ENCODE assay signal across 22 cellular contexts in the genomic region with DNA sequence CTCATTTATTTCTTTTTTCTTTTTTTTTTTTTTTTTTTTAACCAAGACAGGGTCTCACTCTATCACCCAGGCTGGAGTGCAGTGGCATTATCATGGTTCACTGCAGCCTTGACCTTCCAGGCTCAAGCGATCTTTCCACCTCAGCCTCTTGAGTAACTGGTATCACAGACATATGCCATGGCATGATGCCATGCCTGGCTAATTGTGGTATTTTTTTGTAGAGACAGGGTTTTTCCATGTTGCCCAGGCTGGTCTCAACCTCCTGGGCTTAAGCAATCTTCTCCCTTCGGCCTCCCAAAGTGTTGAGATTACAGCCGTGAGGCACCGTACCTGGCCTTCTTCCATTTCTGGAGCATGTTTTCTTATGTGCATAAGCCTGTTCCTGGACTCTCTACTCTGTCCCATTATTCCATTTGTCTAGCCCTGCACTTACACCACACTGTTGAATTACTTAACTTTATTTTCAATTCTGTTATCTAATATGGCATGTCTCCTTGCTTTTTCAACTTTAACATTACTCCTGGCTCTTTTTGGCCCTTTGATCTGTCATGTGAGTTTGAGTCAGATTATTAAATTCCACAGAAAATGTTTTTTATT. TPM values are rescaled to one million over a fixed set of nuclear protein-coding genes. Genes with fewer than 3 reads are reported as not detected.
"Had no signal": no experiment of that assay in that cellular context is flagged by ENCODE, and none has a peak within 500 bp of the region (broad histone marks: within the 10 kb centered on the region; RNA-seq: fewer than 3 reads in every experiment).

No MANE protein-coding gene starts in this region.

- ATAC-seq: activated CD4-positive, CD25-positive, alpha-beta regulatory T cell treated with anti-CD3 and anti-CD28 coated beads, Interleukin-2, amount 50 U/mL, for 24 hours; activated T-cell treated with anti-CD3 and anti-CD28 coated beads, Interleukin-2, amount 50 U/mL, for 72 hours; body of pancreas; gastroesophageal sphincter; heart left ventricle; pancreas; psoas muscle; right cardiac atrium had no signal

- H3K9me3 ChIP-seq: body of pancreas, gastroesophageal sphincter, heart left ventricle, neutrophil, pancreas, psoas muscle, stomach, suprapubic skin, tibial nerve had no signal

- H3K4me1 Mint-ChIP-seq: nephron had no signal

- H3K27ac Mint-ChIP-seq: activated CD4-positive, alpha-beta memory T cell treated with anti-CD3 and anti-CD28 coated beads, Interleukin-2, amount 10 ng/mL, durations not matched to agents 7 days and 5 days; activated CD4-positive, alpha-beta T cell treated with anti-CD3 and anti-CD28 coated beads, Interleukin-2, amount 10 ng/mL, durations not matched to agents 24 days and 14 days; activated naive CD4-positive, alpha-beta T cell treated with anti-CD3 and anti-CD28 coated beads for 36 hours; activated T-cell treated with anti-CD3 and anti-CD28 coated beads, Interleukin-2, amount 50 U/mL, for 72 hours; nephron had no signal

- DNase-seq: activated CD4-positive, alpha-beta memory T cell treated with anti-CD3 and anti-CD28 coated beads, Interleukin-2, amount 10 ng/mL, durations not matched to agents 7 days and 5 days; activated CD4-positive, alpha-beta T cell treated with anti-CD3 and anti-CD28 coated beads, Interleukin-2, amount 10 ng/mL, durations not matched to agents 24 days and 14 days; activated effector memory CD4-positive, alpha-beta T cell treated with Interleukin-2 at 50 U/mL for 16 hours; activated naive CD4-positive, alpha-beta T cell treated with anti-CD3 and anti-CD28 coated beads for 36 hours; activated T-cell treated with anti-CD3 and anti-CD28 coated beads, Interleukin-2, amount 50 U/mL, for 72 hours; anterior cingulate cortex; body of pancreas; erythroblast; heart left ventricle; mesenchymal stem cell; pancreas; psoas muscle; right cardiac atrium; stimulated activated CD4-positive, alpha-beta T cell treated with anti-CD3 and anti-CD28 coated beads, Interleukin-12 subunit alpha, Interleukin-12 subunit beta, amount 100 ng/mL, for 4 hours; stomach had no signal

- H3K27ac ChIP-seq: body of pancreas, gastroesophageal sphincter, heart left ventricle, neutrophil, pancreas, psoas muscle, stomach, suprapubic skin, tibial nerve, VCaP had no signal

- H3K9me3 Mint-ChIP-seq: activated CD4-positive, alpha-beta memory T cell treated with anti-CD3 and anti-CD28 coated beads, Interleukin-2, amount 10 ng/mL, durations not matched to agents 7 days and 5 days; activated CD4-positive, alpha-beta T cell treated with anti-CD3 and anti-CD28 coated beads, Interleukin-2, amount 10 ng/mL, durations not matched to agents 24 days and 14 days; activated naive CD4-positive, alpha-beta T cell treated with anti-CD3 and anti-CD28 coated beads for 36 hours; activated T-cell treated with anti-CD3 and anti-CD28 coated beads, Interleukin-2, amount 50 U/mL, for 72 hours; nephron had no signal

- H3K36me3 ChIP-seq: gastroesophageal sphincter, heart left ventricle, neutrophil, pancreas, stomach, suprapubic skin, tibial nerve had no signal

- H3K27me3 ChIP-seq: body of pancreas, gastroesophageal sphincter, heart left ventricle, neutrophil, pancreas, stomach, suprapubic skin, tibial nerve had no signal

- H3K27me3 Mint-ChIP-seq: activated CD4-positive, alpha-beta memory T cell treated with anti-CD3 and anti-CD28 coated beads, Interleukin-2, amount 10 ng/mL, durations not matched to agents 7 days and 5 days had no signal

- H3K4me1 ChIP-seq: body of pancreas, gastroesophageal sphincter, pancreas, psoas muscle, suprapubic skin had no signal

- H3K4me3 ChIP-seq: body of pancreas, gastroesophageal sphincter, heart left ventricle, pancreas, psoas muscle, stomach, suprapubic skin, tibial nerve had no signal

- H3K4me3 Mint-ChIP-seq: activated CD4-positive, alpha-beta memory T cell treated with anti-CD3 and anti-CD28 coated beads, Interleukin-2, amount 10 ng/mL, durations not matched to agents 7 days and 5 days; activated CD4-positive, alpha-beta T cell treated with anti-CD3 and anti-CD28 coated beads, Interleukin-2, amount 10 ng/mL, durations not matched to agents 24 days and 14 days; activated naive CD4-positive, alpha-beta T cell treated with anti-CD3 and anti-CD28 coated beads for 36 hours; activated T-cell treated with anti-CD3 and anti-CD28 coated beads, Interleukin-2, amount 50 U/mL, for 72 hours; nephron had no signal

RNA-seq across cellular contexts. Expression of a gene that starts 47.9 kb away (rescaled TPM):
- total RNA-seq: activated naive CD4-positive, alpha-beta T cell treated with anti-CD3 and anti-CD28 coated beads for 36 hours had no signal
- polyA plus RNA-seq: stomach had no signal
